ENCODE assay signal across 8 cellular contexts in the genomic region with DNA sequence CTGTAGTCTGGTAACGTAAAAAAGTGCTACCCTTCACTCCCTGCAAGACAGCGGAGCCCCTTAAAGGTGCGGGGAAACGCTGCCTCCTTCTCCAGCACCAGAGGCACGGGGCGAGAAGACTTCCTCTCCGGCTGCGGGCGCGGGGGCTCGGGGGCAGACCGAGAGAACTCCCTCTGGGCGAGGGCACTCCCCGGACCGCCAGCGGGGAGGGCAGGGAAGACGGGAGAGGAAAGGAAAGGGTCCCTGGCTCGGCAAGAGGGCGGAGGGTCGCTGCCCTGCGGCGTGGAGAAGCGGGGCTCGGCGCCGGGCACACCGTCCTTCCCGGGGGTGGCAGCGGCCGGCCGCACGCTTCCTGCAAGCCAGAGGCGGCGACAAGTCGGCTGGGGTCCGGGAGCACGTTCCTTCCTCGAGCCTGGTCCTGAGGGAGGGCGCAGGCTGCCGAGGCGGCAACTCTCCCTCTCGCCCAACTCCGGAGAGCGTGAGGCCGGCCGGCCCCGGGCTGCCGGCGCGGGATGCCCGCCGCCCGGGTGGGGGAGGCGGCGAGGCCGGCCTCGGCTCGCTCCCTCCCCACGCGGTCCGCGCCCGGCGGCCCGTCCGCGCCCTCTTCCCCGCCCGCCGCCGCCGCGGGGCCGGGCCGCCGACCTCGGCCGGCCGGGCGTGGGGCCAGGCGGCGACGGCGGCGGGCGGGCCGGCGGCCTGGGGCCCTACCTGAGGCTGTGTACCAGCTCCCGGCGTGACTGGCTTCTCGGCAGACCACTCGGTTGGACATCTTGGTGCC. TPM values are rescaled to one million over a fixed set of nuclear protein-coding genes. Genes with fewer than 3 reads are reported as not detected.
A peak's percentile ranks its signal among the peaks of the same experiment; 100 is the strongest.
DNase-seq lines count a peak whose midpoint lies in the region; ATAC-seq and TF ChIP-seq lines count a peak whose summit lies in the region.

No MANE protein-coding gene starts in this region.

- peak overlapping the region; percentile 94 to 98 for H3K27ac Mint-ChIP-seq in stimulated activated naive CD8-positive, alpha-beta T cell treated with anti-CD3 and anti-CD28 coated beads, Interleukin-15, amount 100 ng/mL, for 72 hours

- no peaks in the 10 kb centered on the region for H3K9me3 Mint-ChIP-seq in stimulated activated naive CD8-positive, alpha-beta T cell treated with anti-CD3 and anti-CD28 coated beads, Interleukin-15, amount 100 ng/mL, for 72 hours

- H3K36me3 ChIP-seq in HCT116 (ENCODE audit: control insufficient read depth in 1 of 2, insufficient read depth in 2 of 2, low read length in 2 of 2) (no peaks in the 10 kb centered on the region), muscle layer of duodenum (ENCODE audit: control insufficient read depth in 1 of 2, insufficient read depth in 2 of 2, low read length in 2 of 2) (peaks cover 0 to 3% of the 10 kb centered on the region in 2 donors)

- RAD21 ChIA-PET in HCT116 (lab: Charles Lee; ENCODE audit: low non-redundant PET in 1 of 2, low total read pairs in 2 of 2, uncharacterized antibody in 2 of 2, unreplicated experiment in 2 of 2) = no interaction called here

- DNase-seq in HCT116 (ENCODE audit: low read depth, low spot score) = no peak
- DNase-seq in NB4 (ENCODE audit: low read depth) = peak; percentile 75
- DNase-seq in activated T-cell treated with anti-CD3 and anti-CD28 coated beads for 4 hours = peak; percentile 20
- peak; percentile 64 to 70 for DNase-seq in erythroblast (lab: John Stamatoyannopoulos, UW)
- peak; percentile 51 to 52 for DNase-seq in stimulated activated naive CD8-positive, alpha-beta T cell treated with anti-CD3 and anti-CD28 coated beads, Interleukin-15, amount 100 ng/mL, for 72 hours
- DNase-seq in SKM-1 (lab: John Stamatoyannopoulos, UW; ENCODE audit: unreplicated experiment) = no peak

- peak; percentile 29 for ATAC-seq in GM18502 (IDR thresholded peaks at IDR 0.05; ENCODE audit: poor library complexity, unreplicated experiment)
- peak; percentile 16; the same call in 1 of the 2 replicates for ATAC-seq in HCT116
- peak; percentile 23 for ATAC-seq in stimulated activated naive CD8-positive, alpha-beta T cell treated with anti-CD3 and anti-CD28 coated beads, Interleukin-15, amount 100 ng/mL, for 72 hours

- H3K4me1 ChIP-seq in HCT116 (ENCODE audit: control insufficient read depth in 1 of 2, insufficient read depth in 2 of 2, low read length in 2 of 2) = peaks cover 13 to 29% of the 10 kb centered on the region in 2 experiments; a peak in 3 of 4 replicates
- H3K4me1 ChIP-seq in muscle layer of duodenum (ENCODE audit: control insufficient read depth in 1 of 2, insufficient read depth in 2 of 2, low read length in 2 of 2) = peaks cover 14 to 22% of the 10 kb centered on the region in 2 donors

- no peak for TF ChIP-seq CTCF in HCT116 (IDR thresholded peaks at IDR 0.05 in 2 of 3, conservative IDR thresholded peaks at IDR 0.05 in 1 of 3; ENCODE audit: borderline replicate concordance in 1 of 3, insufficient read depth in 1 of 3, low read depth in 2 of 3, low read length in 2 of 3)
- no peak for TF ChIP-seq CTCF in NB4 (IDR thresholded peaks at IDR 0.05; ENCODE audit: low read depth, low read length)

- peak overlapping the region; percentile 90 for H3K9ac ChIP-seq in HCT116 (ENCODE audit: low read length)

- BruUV-seq in HCT116 (replicated peaks; lab: Mats Ljungman, UMichigan) = no TSS peak

- peak overlapping the region; percentile 62 for H3K4me2 ChIP-seq in HCT116 (ENCODE audit: low read length)

- peaks cover 58% of the 10 kb centered on the region for H3K4me1 Mint-ChIP-seq in stimulated activated naive CD8-positive, alpha-beta T cell treated with anti-CD3 and anti-CD28 coated beads, Interleukin-15, amount 100 ng/mL, for 72 hours

- H3K27me3 ChIP-seq in HCT116 (ENCODE audit: insufficient read depth, low read length) (no peaks in the 10 kb centered on the region), muscle layer of duodenum (ENCODE audit: low read depth, low read length) (no peaks in the 10 kb centered on the region)

- peak overlapping the region; percentile 93 for H3K4me3 Mint-ChIP-seq in stimulated activated naive CD8-positive, alpha-beta T cell treated with anti-CD3 and anti-CD28 coated beads, Interleukin-15, amount 100 ng/mL, for 72 hours

- no peaks in the 10 kb centered on the region for H3K27me3 Mint-ChIP-seq in stimulated activated naive CD8-positive, alpha-beta T cell treated with anti-CD3 and anti-CD28 coated beads, Interleukin-15, amount 100 ng/mL, for 72 hours

- no peak for TF ChIP-seq RAD21 in HCT116 (IDR thresholded peaks at IDR 0.05; ENCODE audit: low read depth)

- TF ChIP-seq POLR2A in HCT116 (IDR thresholded peaks at IDR 0.05; ENCODE audit: borderline replicate concordance, extremely low read depth, insufficient read depth, insufficient read length) (no peak), NB4 (IDR thresholded peaks at IDR 0.05; ENCODE audit: extremely low read depth, insufficient read length) (no peak), erythroblast (IDR thresholded peaks at IDR 0.05; ENCODE audit: low read length) (no peak)

- peaks cover 15% of the 10 kb centered on the region; the same call in 1 of the 2 replicates for H4K20me1 ChIP-seq in HCT116 (ENCODE audit: insufficient read depth)

- intact Hi-C loops in HCT116 (cut with micrococcal nuclease) = loop anchor here (10.0 kb wide), 1 partner anchor 155 kb away; a partner anchor contains a TSS

- no peaks in the 10 kb centered on the region for H3K9me3 ChIP-seq in HCT116 (ENCODE audit: control insufficient read depth in 1 of 2, insufficient read depth in 1 of 2, low read depth in 1 of 2, low read length in 2 of 2)
- H3K9me3 ChIP-seq in muscle layer of duodenum (ENCODE audit: control insufficient read depth in 1 of 2, low read length in 2 of 2) = no peaks in the 10 kb centered on the region

- POLR2A ChIA-PET in HCT116 (lab: Charles Lee) = no interaction called here

- peaks cover 51% of the 10 kb centered on the region for H3K79me2 ChIP-seq in HCT116 (ENCODE audit: insufficient read depth, low read length)

- CTCF ChIA-PET in HCT116 (lab: Charles Lee) = no interaction called here

- H2AFZ ChIP-seq in HCT116 (ENCODE audit: low read depth, low read length, poor library complexity, severe bottlenecking) = no peak overlapping the region

- H3K4me3 ChIP-seq in HCT116 (replicated peaks in 1 of 2; ENCODE audit: low read depth in 1 of 2, low read length in 2 of 2) (peak overlapping the region; percentile 81 to 93), NB4 (ENCODE audit: low read depth, low read length) (peak overlapping the region; percentile 96), muscle layer of duodenum (ENCODE audit: low read depth in 1 of 2, low read length in 2 of 2) (peak overlapping the region; percentile 67 to 90)

- no peaks in the 10 kb centered on the region for H3K9me2 ChIP-seq in HCT116 (ENCODE audit: insufficient read depth)

- H3K27ac ChIP-seq in HCT116 (ENCODE audit: low read depth, low read length) (peak overlapping the region; percentile 91), muscle layer of duodenum (ENCODE audit: low read length) (peak overlapping the region; percentile 49)

TF ChIP-seq in HCT116, 20 proteins besides CTCF, POLR2A, EP300 and RAD21:
- peak; percentile 53 for TF ChIP-seq ZFX (IDR thresholded peaks at IDR 0.05)
- TF ChIP-seq, protein P1, sequence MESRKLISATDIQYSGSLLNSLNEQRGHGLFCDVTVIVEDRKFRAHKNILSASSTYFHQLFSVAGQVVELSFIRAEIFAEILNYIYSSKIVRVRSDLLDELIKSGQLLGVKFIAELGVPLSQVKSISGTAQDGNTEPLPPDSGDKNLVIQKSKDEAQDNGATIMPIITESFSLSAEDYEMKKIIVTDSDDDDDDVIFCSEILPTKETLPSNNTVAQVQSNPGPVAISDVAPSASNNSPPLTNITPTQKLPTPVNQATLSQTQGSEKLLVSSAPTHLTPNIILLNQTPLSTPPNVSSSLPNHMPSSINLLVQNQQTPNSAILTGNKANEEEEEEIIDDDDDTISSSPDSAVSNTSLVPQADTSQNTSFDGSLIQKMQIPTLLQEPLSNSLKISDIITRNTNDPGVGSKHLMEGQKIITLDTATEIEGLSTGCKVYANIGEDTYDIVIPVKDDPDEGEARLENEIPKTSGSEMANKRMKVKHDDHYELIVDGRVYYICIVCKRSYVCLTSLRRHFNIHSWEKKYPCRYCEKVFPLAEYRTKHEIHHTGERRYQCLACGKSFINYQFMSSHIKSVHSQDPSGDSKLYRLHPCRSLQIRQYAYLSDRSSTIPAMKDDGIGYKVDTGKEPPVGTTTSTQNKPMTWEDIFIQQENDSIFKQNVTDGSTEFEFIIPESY (IDR thresholded peaks at IDR 0.05; ENCODE audit: extremely low read depth, insufficient replicate concordance, low read length) = no peak

RNA-seq across cellular contexts. Expression of a gene that starts 1.1 kb away (rescaled TPM):
- 44.7 TPM for total RNA-seq in HCT116 (2021; ENCODE audit: unreplicated experiment)
- polyA plus RNA-seq in HCT116 (2012) = 17.4 and 21.7 TPM in 2 replicates

RNA-seq across cellular contexts. Expression of a gene that starts 29.9 kb away (rescaled TPM):
- total RNA-seq in HCT116 (2021; ENCODE audit: unreplicated experiment) = 79.5 TPM
- polyA plus RNA-seq in HCT116 (2012) = 63.5 and 69.5 TPM in 2 replicates

RNA-seq across cellular contexts. Expression of a gene that starts 53.7 kb away (rescaled TPM):
- total RNA-seq in HCT116 (2021; ENCODE audit: unreplicated experiment) = 16.2 TPM
- polyA plus RNA-seq in HCT116 (2012) = 2.4 and 4.1 TPM in 2 replicates

Comparison
In these comparisons a context has a peak if more than half of its experiments do, and no peak if none do; other contexts are left out.
1. DNase-seq: peak in NB4 (single experiment), activated T-cell treated with anti-CD3 and anti-CD28 coated beads for 4 hours (single experiment), erythroblast (2 of 2) and stimulated activated naive CD8-positive, alpha-beta T cell treated with anti-CD3 and anti-CD28 coated beads, Interleukin-15, amount 100 ng/mL, for 72 hours (2 of 2); none in HCT116 (single experiment) and SKM-1 (single experiment).
2. Peak in every context shown above with its lines, with median percentiles within 50 percentile points of each other: ATAC-seq and H3K4me3 ChIP-seq.